Comparison of ENCODE assay signal across 13 cellular contexts in genomic region chr3:50607271-50608091, GRCh38. TPM values are rescaled to one million over a fixed set of nuclear protein-coding genes. Genes with fewer than 3 reads are reported as not detected.
DNase-seq lines count a peak whose midpoint lies in the region; ATAC-seq and TF ChIP-seq lines count a peak whose summit lies in the region.
"Had no signal": no experiment of that assay in that cellular context is flagged by ENCODE, and none has a peak within 500 bp of the region (broad histone marks: within the 10 kb centered on the region; RNA-seq: fewer than 3 reads in every experiment).

No MANE protein-coding gene starts in this region.

- TF ChIP-seq CTCF in esophagus muscularis mucosa (IDR thresholded peaks at IDR 0.05): no peak
- no peak for TF ChIP-seq CTCF in body of pancreas (IDR thresholded peaks at IDR 0.05)
- TF ChIP-seq CTCF in neural progenitor cell (IDR thresholded peaks at IDR 0.05): no peak

- DNase-seq in activated CD4-positive, alpha-beta T cell treated with anti-CD3 and anti-CD28 coated beads for 4 hours: peak; percentile 18 to 21
- no peak for DNase-seq in activated CD4-positive, alpha-beta T cell treated with anti-CD3 and anti-CD28 coated beads, Interleukin-2, amount 50 U/mL, for 1 hour
- DNase-seq in activated CD4-positive, alpha-beta T cell treated with anti-CD3 and anti-CD28 coated beads, Interleukin-2, amount 10 ng/mL, durations not matched to agents 24 days and 14 days: peak; percentile 79
- no peak for DNase-seq in esophagus muscularis mucosa (ENCODE audit: extremely low spot score)
- DNase-seq in stimulated activated effector memory CD8-positive, alpha-beta T cell treated with anti-CD3 and anti-CD28 coated beads, Interleukin-12 subunit alpha, Interleukin-12 subunit beta, amount 100 ng/mL, for 72 hours (ENCODE audit: low spot score in 2 of 2): no peak
- no peak for DNase-seq in body of pancreas
- DNase-seq in neural progenitor cell (ENCODE audit: low spot score): no peak
- DNase-seq: 8988T, GM23248, NCI-H1105, testis had no signal

- TF ChIP-seq EP300 in esophagus muscularis mucosa (IDR thresholded peaks at IDR 0.05): no peak

- H3K9me3 ChIP-seq in esophagus muscularis mucosa (no peaks in the 10 kb centered on the region), body of pancreas (no peaks in the 10 kb centered on the region), neural progenitor cell (ENCODE audit: low read depth) (no peaks in the 10 kb centered on the region)
- H3K9me3 ChIP-seq: testis had no signal

- peak overlapping the region; percentile 93 for H3K4me3 Mint-ChIP-seq in activated CD4-positive, alpha-beta T cell treated with anti-CD3 and anti-CD28 coated beads, Interleukin-2, amount 10 ng/mL, durations not matched to agents 24 days and 14 days
- H3K4me3 Mint-ChIP-seq in stimulated activated effector memory CD8-positive, alpha-beta T cell treated with anti-CD3 and anti-CD28 coated beads, Interleukin-12 subunit alpha, Interleukin-12 subunit beta, amount 100 ng/mL, for 72 hours: peak overlapping the region; percentile 98
- H3K4me3 Mint-ChIP-seq in neural progenitor cell: no peak overlapping the region

- H3K36me3 ChIP-seq in esophagus muscularis mucosa: peaks cover 9 to 52% (median 34%) of the 10 kb centered on the region in 4 donors
- peaks cover 0 to 6% of the 10 kb centered on the region in 2 donors for H3K36me3 ChIP-seq in body of pancreas (replicated peaks in 1 of 2; ENCODE audit: insufficient read depth in 1 of 2, low read depth in 2 of 2)
- no peaks in the 10 kb centered on the region for H3K36me3 ChIP-seq in neural progenitor cell

- H3K27me3 ChIP-seq in esophagus muscularis mucosa (no peaks in the 10 kb centered on the region), body of pancreas (no peaks in the 10 kb centered on the region), neural progenitor cell (peaks cover 25% of the 10 kb centered on the region)
- H3K27me3 ChIP-seq: testis had no signal

- H3K4me1 ChIP-seq in esophagus muscularis mucosa: peaks cover 73 to 93% (median 82%) of the 10 kb centered on the region in 4 donors
- peaks cover 94% of the 10 kb centered on the region for H3K4me1 ChIP-seq in body of pancreas
- H3K4me1 ChIP-seq in neural progenitor cell: peaks cover 9% of the 10 kb centered on the region

- peaks cover 11% of the 10 kb centered on the region for H3F3A ChIP-seq in neural progenitor cell (ENCODE audit: low read depth)

- peak overlapping the region; percentile 98 for H3K27ac Mint-ChIP-seq in activated CD4-positive, alpha-beta T cell treated with anti-CD3 and anti-CD28 coated beads, Interleukin-2, amount 10 ng/mL, durations not matched to agents 24 days and 14 days
- H3K27ac Mint-ChIP-seq in stimulated activated effector memory CD8-positive, alpha-beta T cell treated with anti-CD3 and anti-CD28 coated beads, Interleukin-12 subunit alpha, Interleukin-12 subunit beta, amount 100 ng/mL, for 72 hours: peak overlapping the region; percentile 99
- H3K27ac Mint-ChIP-seq in neural progenitor cell: no peak overlapping the region

- WGBS in esophagus muscularis mucosa: 88% methylated on average over 25 of the region's 29 CpGs
- WGBS in body of pancreas, 2 donors: 84 to 88% methylated on average over 25 to 29 of the region's 29 CpGs

- peak; percentile 11 for TF ChIP-seq POLR2A in esophagus muscularis mucosa (IDR thresholded peaks at IDR 0.05; ENCODE audit: low read depth)
- TF ChIP-seq POLR2A in body of pancreas (IDR thresholded peaks at IDR 0.05): no peak

- no peak overlapping the region for H3K9ac ChIP-seq in neural progenitor cell
- H3K9ac ChIP-seq: GM23248, parathyroid adenoma had no signal

- H3K4me1 Mint-ChIP-seq in activated CD4-positive, alpha-beta T cell treated with anti-CD3 and anti-CD28 coated beads, Interleukin-2, amount 10 ng/mL, durations not matched to agents 24 days and 14 days: peaks cover 40% of the 10 kb centered on the region
- peaks cover 80% of the 10 kb centered on the region for H3K4me1 Mint-ChIP-seq in stimulated activated effector memory CD8-positive, alpha-beta T cell treated with anti-CD3 and anti-CD28 coated beads, Interleukin-12 subunit alpha, Interleukin-12 subunit beta, amount 100 ng/mL, for 72 hours
- H3K4me1 Mint-ChIP-seq in neural progenitor cell: peaks cover 15% of the 10 kb centered on the region

- ATAC-seq in stimulated activated effector memory CD8-positive, alpha-beta T cell treated with anti-CD3 and anti-CD28 coated beads, Interleukin-12 subunit alpha, Interleukin-12 subunit beta, amount 100 ng/mL, for 72 hours: no peak
- ATAC-seq in activated CD4-positive, CD25-positive, alpha-beta regulatory T cell treated with anti-CD3 and anti-CD28 coated beads, Interleukin-2, amount 50 U/mL, for 24 hours: no peak
- ATAC-seq in body of pancreas: no peak

- no peaks in the 10 kb centered on the region for H3K27me3 Mint-ChIP-seq in activated CD4-positive, alpha-beta T cell treated with anti-CD3 and anti-CD28 coated beads, Interleukin-2, amount 10 ng/mL, durations not matched to agents 24 days and 14 days
- H3K27me3 Mint-ChIP-seq in neural progenitor cell (ENCODE audit: insufficient read depth, low read depth): peaks cover 8% of the 10 kb centered on the region

- H3K27ac ChIP-seq in esophagus muscularis mucosa (replicated peaks in 1 of 4) (peak overlapping the region in 1 of 4 donors; percentile 0), body of pancreas (peak overlapping the region in 2 of 4 donors; percentile 97 to 100), neural progenitor cell (no peak overlapping the region)
- H3K27ac ChIP-seq: GM23248, parathyroid adenoma, testis had no signal

- peaks cover 97% of the 10 kb centered on the region for H3K36me3 Mint-ChIP-seq in activated CD4-positive, alpha-beta T cell treated with anti-CD3 and anti-CD28 coated beads, Interleukin-2, amount 10 ng/mL, durations not matched to agents 24 days and 14 days (ENCODE audit: low read depth)
- peaks cover 100% of the 10 kb centered on the region for H3K36me3 Mint-ChIP-seq in stimulated activated effector memory CD8-positive, alpha-beta T cell treated with anti-CD3 and anti-CD28 coated beads, Interleukin-12 subunit alpha, Interleukin-12 subunit beta, amount 100 ng/mL, for 72 hours
- no peaks in the 10 kb centered on the region for H3K36me3 Mint-ChIP-seq in neural progenitor cell

- intact Hi-C loops in activated CD4-positive, alpha-beta T cell treated with anti-CD3 and anti-CD28 coated beads, Interleukin-2, amount 10 ng/mL, durations not matched to agents 24 days and 14 days (cut with micrococcal nuclease): loop anchor here (10.0 kb wide), 1 partner anchor 1647 kb away; no protein-coding TSS in a partner anchor
- intact Hi-C loops in esophagus muscularis mucosa (cut with DNase I): loop anchor here (2.0 kb wide), 1 partner anchor 29 kb away; no protein-coding TSS in a partner anchor
- intact Hi-C loops in body of pancreas (cut with DNase I): no loop called here

- H2AFZ ChIP-seq in neural progenitor cell (replicated peaks): no peak overlapping the region
- H2AFZ ChIP-seq: GM23248, parathyroid adenoma had no signal

- no peaks in the 10 kb centered on the region for H3K79me2 ChIP-seq in neural progenitor cell (ENCODE audit: low read depth)

- H3K4me3 ChIP-seq in esophagus muscularis mucosa: no peak overlapping the region
- H3K4me3 ChIP-seq in body of pancreas: no peak overlapping the region
- no peak overlapping the region for H3K4me3 ChIP-seq in neural progenitor cell
- H3K4me3 ChIP-seq: GM23248, testis had no signal

- H4K20me1 ChIP-seq in neural progenitor cell (ENCODE audit: low read depth): no peaks in the 10 kb centered on the region

- no peaks in the 10 kb centered on the region for H3K9me3 Mint-ChIP-seq in activated CD4-positive, alpha-beta T cell treated with anti-CD3 and anti-CD28 coated beads, Interleukin-2, amount 10 ng/mL, durations not matched to agents 24 days and 14 days
- H3K9me3 Mint-ChIP-seq in stimulated activated effector memory CD8-positive, alpha-beta T cell treated with anti-CD3 and anti-CD28 coated beads, Interleukin-12 subunit alpha, Interleukin-12 subunit beta, amount 100 ng/mL, for 72 hours: no peaks in the 10 kb centered on the region
- no peaks in the 10 kb centered on the region for H3K9me3 Mint-ChIP-seq in neural progenitor cell

- H3K4me2 ChIP-seq in neural progenitor cell: no peak overlapping the region

RNA-seq across cellular contexts. Expression of gene CISH, which starts 4.1 kb away (rescaled TPM):
- total RNA-seq in activated CD4-positive, alpha-beta T cell treated with anti-CD3 and anti-CD28 coated beads, Interleukin-2, amount 10 ng/mL, durations not matched to agents 24 days and 14 days: 359 and 361 TPM in 2 replicates
- total RNA-seq in esophagus muscularis mucosa (10 to 100 TPM in 1 of 4 donors, 1 to 10 TPM in 3; 1.7 to 26.7 (median 4.4) TPM), body of pancreas (10 to 100 TPM in 1 of 2 donors, 1 to 10 TPM in 1; 4.9 to 19.8 TPM), neural progenitor cell (ENCODE audit: low replicate concordance) (0.32 and 0.90 TPM in 2 replicates)

RNA-seq across cellular contexts. Expression of gene MAPKAPK3, which starts 9.5 kb away (rescaled TPM):
- 199 and 207 TPM in 2 replicates for total RNA-seq in activated CD4-positive, alpha-beta T cell treated with anti-CD3 and anti-CD28 coated beads, Interleukin-2, amount 10 ng/mL, durations not matched to agents 24 days and 14 days
- 10 to 100 TPM; 20.8 to 31.3 (median 27.2) TPM for total RNA-seq in esophagus muscularis mucosa
- total RNA-seq in body of pancreas: 10 to 100 TPM; 23.6 to 29.3 TPM
- 47.7 and 77.5 TPM in 2 replicates for total RNA-seq in neural progenitor cell (ENCODE audit: low replicate concordance)

RNA-seq across cellular contexts. Expression of gene HEMK1, which starts 38.2 kb away (rescaled TPM):
- total RNA-seq in activated CD4-positive, alpha-beta T cell treated with anti-CD3 and anti-CD28 coated beads, Interleukin-2, amount 10 ng/mL, durations not matched to agents 24 days and 14 days: 62.9 and 66.0 TPM in 2 replicates
- total RNA-seq in esophagus muscularis mucosa (10 to 100 TPM in 1 of 4 donors, 1 to 10 TPM in 3; 4.6 to 10.6 (median 6.3) TPM), body of pancreas (1 to 10 TPM; 6.7 to 9.6 TPM), neural progenitor cell (ENCODE audit: low replicate concordance) (9.3 and 20.8 TPM in 2 replicates)

RNA-seq across cellular contexts. Expression of gene C3orf18, which starts 39.9 kb away (rescaled TPM):
- 32.6 and 35.4 TPM in 2 replicates for total RNA-seq in activated CD4-positive, alpha-beta T cell treated with anti-CD3 and anti-CD28 coated beads, Interleukin-2, amount 10 ng/mL, durations not matched to agents 24 days and 14 days
- total RNA-seq in esophagus muscularis mucosa: 10 to 100 TPM; 13.6 to 23.8 (median 18.9) TPM
- total RNA-seq in body of pancreas: 10 to 100 TPM in 1 of 2 donors, 1 to 10 TPM in 1; 6.3 to 11.4 TPM
- total RNA-seq in neural progenitor cell (ENCODE audit: low replicate concordance): 8.5 and 15.6 TPM in 2 replicates

Comparison
In these comparisons a context has a peak if more than half of its experiments do, and no peak if none do; other contexts are left out.
1. DNase-seq: peak in activated CD4-positive, alpha-beta T cell treated with anti-CD3 and anti-CD28 coated beads for 4 hours (2 of 2) and activated CD4-positive, alpha-beta T cell treated with anti-CD3 and anti-CD28 coated beads, Interleukin-2, amount 10 ng/mL, durations not matched to agents 24 days and 14 days (single experiment); none in activated CD4-positive, alpha-beta T cell treated with anti-CD3 and anti-CD28 coated beads, Interleukin-2, amount 50 U/mL, for 1 hour (single experiment), esophagus muscularis mucosa (single experiment), stimulated activated effector memory CD8-positive, alpha-beta T cell treated with anti-CD3 and anti-CD28 coated beads, Interleukin-12 subunit alpha, Interleukin-12 subunit beta, amount 100 ng/mL, for 72 hours (0 of 2), body of pancreas (0 of 4) and neural progenitor cell (single experiment).
2. RNA of gene CISH, which starts 4.1 kb away (total RNA-seq): 359 to 361 TPM in activated CD4-positive, alpha-beta T cell treated with anti-CD3 and anti-CD28 coated beads, Interleukin-2, amount 10 ng/mL, durations not matched to agents 24 days and 14 days; 4.9 to 19.8 TPM in body of pancreas, 1.7 to 26.7 TPM in esophagus muscularis mucosa and 0.32 to 0.90 TPM in neural progenitor cell; every median in the first group is over 10 times any median in the second.